Comparison of ENCODE assay signal across 20 cellular contexts in the genomic region with DNA sequence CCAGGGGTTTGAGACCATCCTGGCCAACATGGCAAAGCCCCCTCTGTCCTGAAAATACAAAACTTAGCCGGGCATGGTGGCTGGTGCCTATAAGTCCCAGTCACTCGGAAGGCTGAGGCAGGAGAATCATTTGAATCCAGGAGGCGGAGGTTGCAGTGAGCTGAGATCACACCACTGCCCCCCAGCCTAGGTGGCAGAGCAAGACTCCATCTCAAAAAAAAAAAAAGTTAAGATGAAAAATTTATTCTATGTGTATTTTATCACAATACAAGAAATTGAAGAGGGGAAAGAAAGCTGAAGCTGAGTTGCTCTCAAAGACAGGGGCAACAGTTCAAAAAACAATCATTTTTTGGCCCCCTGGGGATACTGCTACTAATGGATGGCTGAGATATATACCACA. TPM values are rescaled to one million over a fixed set of nuclear protein-coding genes. Genes with fewer than 3 reads are reported as not detected.
DNase-seq lines count a peak whose midpoint lies in the region; ATAC-seq, FAIRE-seq and TF ChIP-seq lines count a peak whose summit lies in the region.
"Had no signal": no experiment of that assay in that cellular context is flagged by ENCODE, and none has a peak within 500 bp of the region (broad histone marks: within the 10 kb centered on the region; RNA-seq: fewer than 3 reads in every experiment).

No MANE protein-coding gene starts in this region.

- no peak overlapping the region for H3K27ac Mint-ChIP-seq in T-helper 17 cell
- H3K27ac Mint-ChIP-seq in glutamatergic neuron (ENCODE audit: unreplicated experiment) = no peak overlapping the region
- H3K27ac Mint-ChIP-seq: CD14-positive monocyte had no signal

- H3K27me3 Mint-ChIP-seq in T-helper 17 cell (peaks cover under 1% of the 10 kb centered on the region), glutamatergic neuron (ENCODE audit: unreplicated experiment) (no peaks in the 10 kb centered on the region)

- no peak for TF ChIP-seq POLR2A in uterus (IDR thresholded peaks at IDR 0.05)
- no peak for TF ChIP-seq POLR2A in breast epithelium (IDR thresholded peaks at IDR 0.05)

- H3K9ac ChIP-seq in kidney (ENCODE audit: low read length in 2 of 2) = no peak overlapping the region
- H3K9ac ChIP-seq: SK-N-SH had no signal

- H3K4me1 ChIP-seq in kidney (ENCODE audit: control insufficient read depth in 1 of 2, insufficient read depth in 1 of 2, low read depth in 1 of 2, low read length in 2 of 2) (peaks cover 3% of the 10 kb centered on the region in 2 donors), uterus (peaks cover 4 to 6% of the 10 kb centered on the region in 2 donors), breast epithelium (peaks cover 0 to 4% of the 10 kb centered on the region in 2 donors)

- H3K36me3 ChIP-seq in kidney (ENCODE audit: control insufficient read depth in 1 of 2, insufficient read depth in 2 of 2, low read length in 2 of 2) (peaks cover 4 to 15% of the 10 kb centered on the region in 2 donors), uterus (no peaks in the 10 kb centered on the region), breast epithelium (no peaks in the 10 kb centered on the region)

- no peak for FAIRE-seq in kidney (lab: Jason Lieb, UNC)

- no peak overlapping the region for H3K4me3 ChIP-seq in kidney (ENCODE audit: low read length in 2 of 2)
- no peak overlapping the region for H3K4me3 ChIP-seq in uterus
- no peak overlapping the region for H3K4me3 ChIP-seq in breast epithelium

- no peaks in the 10 kb centered on the region for H3K9me3 ChIP-seq in kidney (ENCODE audit: control insufficient read depth in 1 of 2, low read length in 2 of 2)
- no peaks in the 10 kb centered on the region for H3K9me3 ChIP-seq in uterus
- no peaks in the 10 kb centered on the region for H3K9me3 ChIP-seq in breast epithelium
- no peaks in the 10 kb centered on the region for H3K9me3 ChIP-seq in T-helper 17 cell (ENCODE audit: control insufficient read depth, low read length, poor library complexity, severe bottlenecking)
- H3K9me3 ChIP-seq: SK-N-SH had no signal

- no peak for ATAC-seq in T-helper 17 cell

- H3K27me3 ChIP-seq in uterus (no peaks in the 10 kb centered on the region), breast epithelium (no peaks in the 10 kb centered on the region)

- H3K4me3 Mint-ChIP-seq in T-helper 17 cell (no peak overlapping the region), glutamatergic neuron (ENCODE audit: unreplicated experiment) (no peak overlapping the region)
- H3K4me3 Mint-ChIP-seq: CD14-positive monocyte had no signal

- H3K27ac ChIP-seq in angular gyrus (ENCODE audit: low read depth, low read length) (peak overlapping the region; percentile 67), kidney (ENCODE audit: low read depth in 2 of 2, low read length in 2 of 2) (no peak overlapping the region), uterus (peak overlapping the region; percentile 53 to 92), breast epithelium (no peak overlapping the region)

- peak; percentile 29 for DNase-seq in kidney
- peak; percentile 7 for DNase-seq in retina
- DNase-seq in uterus = no peak
- no peak for DNase-seq in breast epithelium (ENCODE audit: low spot score in 2 of 2)
- DNase-seq in T-helper 17 cell = no peak
- DNase-seq in head of caudate nucleus = no peak
- DNase-seq in glutamatergic neuron = no peak
- DNase-seq: ACHN, DMS79, HCEC 1CT, MM.1S, NCI-H1105, NCI-H2081 treated with DMSO at 0.1 percent for 48 hours, NCI-H510A, NCI-H774, OCI-M1, SHP77, SK-N-SH had no signal

- H3K36me3 Mint-ChIP-seq in T-helper 17 cell (ENCODE audit: low read depth) (peaks cover 7% of the 10 kb centered on the region), glutamatergic neuron (ENCODE audit: unreplicated experiment) (peaks cover 15% of the 10 kb centered on the region)

- intact Hi-C loops in kidney (cut with DNase I) (no loop called here), uterus (cut with DNase I; ENCODE audit: low total_unique reads) (no loop called here), breast epithelium (cut with DNase I; ENCODE audit: low total_unique reads) (no loop called here), head of caudate nucleus (cut with DNase I) (no loop called here)

- H3K4me1 Mint-ChIP-seq in T-helper 17 cell (peaks cover 4% of the 10 kb centered on the region), glutamatergic neuron (ENCODE audit: low read depth, unreplicated experiment) (no peaks in the 10 kb centered on the region)

- peaks cover 11% of the 10 kb centered on the region for H3K9me3 Mint-ChIP-seq in glutamatergic neuron (ENCODE audit: unreplicated experiment)

- TF ChIP-seq CTCF in kidney (IDR thresholded peaks at IDR 0.05; ENCODE audit: borderline replicate concordance, extremely low read depth, insufficient read depth) (no peak), uterus (IDR thresholded peaks at IDR 0.05) (no peak), breast epithelium (IDR thresholded peaks at IDR 0.05) (no peak), glutamatergic neuron (IDR thresholded peaks at IDR 0.05; ENCODE audit: partially characterized antibody, unreplicated experiment) (no peak)

RNA-seq across cellular contexts. Expression of gene INSR, which starts 31.1 kb away (rescaled TPM):
- total RNA-seq in kidney = 50.4 TPM
- polyA plus RNA-seq in kidney (ENCODE audit: insufficient read depth, low read depth, low replicate concordance) = 15.5 TPM
- 10 to 100 TPM; 46.0 to 97.6 (median 68.3) TPM for total RNA-seq in uterus
- total RNA-seq in breast epithelium = 100 to 1,000 TPM in 2 of 3 donors, 10 to 100 TPM in 1; 66.3 to 108 (median 104) TPM
- total RNA-seq in T-helper 17 cell = 1 to 10 TPM in 1 of 2 donors, under 1 TPM in 1; 0.76 to 3.5 TPM
- 23.9 TPM for total RNA-seq in glutamatergic neuron (ENCODE audit: unreplicated experiment)

Comparison
In these comparisons a context has a peak if more than half of its experiments do, and no peak if none do; other contexts are left out.
1. H3K27ac ChIP-seq: peak in angular gyrus (single experiment) and uterus (2 of 2); none in kidney (0 of 2) and breast epithelium (0 of 2).
2. DNase-seq: peak in kidney (single experiment) and retina (single experiment); none in uterus (0 of 2), breast epithelium (0 of 2), T-helper 17 cell (0 of 3), head of caudate nucleus (0 of 42) and glutamatergic neuron (single experiment).